In the genomic region with DNA sequence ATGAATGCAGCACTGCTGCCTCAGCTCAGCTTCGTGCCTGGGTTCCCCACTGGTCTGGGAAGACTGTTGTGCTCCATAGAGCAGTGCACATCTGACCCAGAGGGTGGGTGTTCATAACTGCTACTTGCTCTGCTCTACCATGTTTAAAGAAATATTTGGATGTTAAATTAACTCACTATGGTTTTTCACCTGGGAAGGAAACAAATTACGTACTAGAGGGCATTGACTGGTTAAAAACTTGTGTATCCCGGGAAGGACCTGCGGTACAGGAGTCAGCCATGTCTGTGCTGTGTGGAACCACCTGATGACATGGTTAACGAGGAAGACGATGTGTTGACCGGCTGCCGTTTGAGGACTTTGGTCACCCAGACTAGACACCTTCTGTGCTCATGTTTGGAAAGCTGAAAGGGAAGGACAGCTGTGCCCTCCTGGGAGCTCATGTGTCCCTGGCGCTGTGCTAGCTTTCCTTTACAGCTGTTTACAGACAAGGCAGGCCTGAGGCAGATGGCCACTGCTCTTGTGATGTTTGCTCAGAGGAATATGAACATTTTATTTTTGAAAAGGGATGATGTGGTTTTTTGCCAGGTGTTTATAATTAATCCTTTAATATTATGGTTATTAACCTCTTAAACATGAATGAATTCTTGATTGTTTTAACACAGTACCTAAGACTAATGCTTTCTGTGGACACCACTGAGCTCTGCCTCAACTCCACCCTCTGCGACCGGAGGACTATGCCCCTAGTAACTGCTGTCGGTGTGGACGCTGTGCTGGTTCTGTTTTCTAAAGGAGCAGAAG, we compare ENCODE assay signal across 1 cellular context.
TF ChIP-seq lines count a peak whose summit lies in the region.

No MANE protein-coding gene starts in this region.

TF ChIP-seq in HepG2, 621 proteins besides CTCF, POLR2A, EP300 and RAD21 (continued from another document and continues in another):
- TF ChIP-seq TAF15 (IDR thresholded peaks at IDR 0.05; ENCODE audit: low read depth, low read length, poor library complexity, severe bottlenecking): no peak
- TF ChIP-seq ZBTB2 (CRISPR knock-in tag; IDR thresholded peaks at IDR 0.05; ENCODE audit: low read depth): no peak
- TF ChIP-seq, protein P1, sequence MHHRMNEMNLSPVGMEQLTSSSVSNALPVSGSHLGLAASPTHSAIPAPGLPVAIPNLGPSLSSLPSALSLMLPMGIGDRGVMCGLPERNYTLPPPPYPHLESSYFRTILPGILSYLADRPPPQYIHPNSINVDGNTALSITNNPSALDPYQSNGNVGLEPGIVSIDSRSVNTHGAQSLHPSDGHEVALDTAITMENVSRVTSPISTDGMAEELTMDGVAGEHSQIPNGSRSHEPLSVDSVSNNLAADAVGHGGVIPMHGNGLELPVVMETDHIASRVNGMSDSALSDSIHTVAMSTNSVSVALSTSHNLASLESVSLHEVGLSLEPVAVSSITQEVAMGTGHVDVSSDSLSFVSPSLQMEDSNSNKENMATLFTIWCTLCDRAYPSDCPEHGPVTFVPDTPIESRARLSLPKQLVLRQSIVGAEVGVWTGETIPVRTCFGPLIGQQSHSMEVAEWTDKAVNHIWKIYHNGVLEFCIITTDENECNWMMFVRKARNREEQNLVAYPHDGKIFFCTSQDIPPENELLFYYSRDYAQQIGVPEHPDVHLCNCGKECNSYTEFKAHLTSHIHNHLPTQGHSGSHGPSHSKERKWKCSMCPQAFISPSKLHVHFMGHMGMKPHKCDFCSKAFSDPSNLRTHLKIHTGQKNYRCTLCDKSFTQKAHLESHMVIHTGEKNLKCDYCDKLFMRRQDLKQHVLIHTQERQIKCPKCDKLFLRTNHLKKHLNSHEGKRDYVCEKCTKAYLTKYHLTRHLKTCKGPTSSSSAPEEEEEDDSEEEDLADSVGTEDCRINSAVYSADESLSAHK (CRISPR knock-in tag; IDR thresholded peaks at IDR 0.05; ENCODE audit: borderline replicate concordance): no peak
- no peak for TF ChIP-seq PTBP1 (IDR thresholded peaks at IDR 0.05; ENCODE audit: low read depth, low read length, poor library complexity, severe bottlenecking)
- no peak for TF ChIP-seq ZFP36 (IDR thresholded peaks at IDR 0.05; ENCODE audit: borderline replicate concordance, low read depth, low read length, partially characterized antibody)
- no peak for TF ChIP-seq ZSCAN22 (CRISPR knock-in tag; IDR thresholded peaks at IDR 0.05)
- TF ChIP-seq KDM2A (CRISPR knock-in tag; IDR thresholded peaks at IDR 0.05; ENCODE audit: borderline replicate concordance, low read depth): peak; percentile 63
- TF ChIP-seq GLI4 (CRISPR knock-in tag; IDR thresholded peaks at IDR 0.05; ENCODE audit: borderline replicate concordance): 0 out of 2 replicates have a peak, but pooled peaks have one; percentile 18
- TF ChIP-seq NR2F2 (IDR thresholded peaks at IDR 0.05; ENCODE audit: borderline replicate concordance, low read depth): no peak; the same call in 1 of the 2 replicates
- no peak for TF ChIP-seq PRPF4 (IDR thresholded peaks at IDR 0.05; ENCODE audit: low read depth, low read length, poor library complexity, severe bottlenecking)
- TF ChIP-seq SRSF4 (IDR thresholded peaks at IDR 0.05; ENCODE audit: low read depth, low read length, poor library complexity, severe bottlenecking): no peak
- no peak for TF ChIP-seq NR2C2 (CRISPR knock-in tag; IDR thresholded peaks at IDR 0.05; ENCODE audit: borderline replicate concordance)
- no peak for TF ChIP-seq HES4 (CRISPR knock-in tag; IDR thresholded peaks at IDR 0.05; ENCODE audit: borderline replicate concordance)
- TF ChIP-seq ZNF441 (CRISPR knock-in tag; IDR thresholded peaks at IDR 0.05; ENCODE audit: borderline replicate concordance): no peak
- no peak for TF ChIP-seq NFIB (CRISPR knock-in tag; IDR thresholded peaks at IDR 0.05; ENCODE audit: borderline replicate concordance)
- 0 out of 2 replicates have a peak, but pooled peaks have one; percentile 10 for TF ChIP-seq SIX4 (CRISPR knock-in tag; IDR thresholded peaks at IDR 0.05)
- 0 out of 2 replicates have a peak, but pooled peaks have one; percentile 34 for TF ChIP-seq PITX1 (CRISPR knock-in tag; IDR thresholded peaks at IDR 0.05)
- TF ChIP-seq KLF6 (CRISPR knock-in tag; IDR thresholded peaks at IDR 0.05): no peak
- peak; percentile 90 for TF ChIP-seq SAP130 (CRISPR knock-in tag; IDR thresholded peaks at IDR 0.05; ENCODE audit: low read depth)
- no peak for TF ChIP-seq ATF3 (CRISPR knock-in tag; IDR thresholded peaks at IDR 0.05)
- no peak for TF ChIP-seq IRX3 (CRISPR knock-in tag; IDR thresholded peaks at IDR 0.05; ENCODE audit: borderline replicate concordance, low read depth)
- TF ChIP-seq XRCC5 (optimal IDR thresholded peaks at IDR 0.05; ENCODE audit: low read length): no peak
- no peak for TF ChIP-seq REL (CRISPR knock-in tag; conservative IDR thresholded peaks at IDR 0.05)
- peak; percentile 60; the same call in 1 of the 2 replicates for TF ChIP-seq DPF2 (CRISPR knock-in tag; IDR thresholded peaks at IDR 0.05; ENCODE audit: borderline replicate concordance, low read depth)
- no peak for TF ChIP-seq MYNN (CRISPR knock-in tag; IDR thresholded peaks at IDR 0.05; ENCODE audit: low read depth)
- no peak for TF ChIP-seq LCORL (IDR thresholded peaks at IDR 0.05)
- peak; percentile 33; the same call in 1 of the 2 replicates for TF ChIP-seq LCORL (CRISPR knock-in tag; IDR thresholded peaks at IDR 0.05)
- peak; percentile 76 for TF ChIP-seq BCL6 (CRISPR knock-in tag; IDR thresholded peaks at IDR 0.05)
- peak; percentile 45; the same call in 1 of the 2 replicates for TF ChIP-seq MYC (CRISPR knock-in tag; IDR thresholded peaks at IDR 0.05; ENCODE audit: borderline replicate concordance)
- no peak for TF ChIP-seq KDM5A (IDR thresholded peaks at IDR 0.05; ENCODE audit: borderline replicate concordance, low read length)
- TF ChIP-seq, protein P2, sequence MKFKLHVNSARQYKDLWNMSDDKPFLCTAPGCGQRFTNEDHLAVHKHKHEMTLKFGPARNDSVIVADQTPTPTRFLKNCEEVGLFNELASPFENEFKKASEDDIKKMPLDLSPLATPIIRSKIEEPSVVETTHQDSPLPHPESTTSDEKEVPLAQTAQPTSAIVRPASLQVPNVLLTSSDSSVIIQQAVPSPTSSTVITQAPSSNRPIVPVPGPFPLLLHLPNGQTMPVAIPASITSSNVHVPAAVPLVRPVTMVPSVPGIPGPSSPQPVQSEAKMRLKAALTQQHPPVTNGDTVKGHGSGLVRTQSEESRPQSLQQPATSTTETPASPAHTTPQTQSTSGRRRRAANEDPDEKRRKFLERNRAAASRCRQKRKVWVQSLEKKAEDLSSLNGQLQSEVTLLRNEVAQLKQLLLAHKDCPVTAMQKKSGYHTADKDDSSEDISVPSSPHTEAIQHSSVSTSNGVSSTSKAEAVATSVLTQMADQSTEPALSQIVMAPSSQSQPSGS (CRISPR knock-in tag; IDR thresholded peaks at IDR 0.05): no peak; the same call in none of the 2 replicates
- TF ChIP-seq, protein P3, sequence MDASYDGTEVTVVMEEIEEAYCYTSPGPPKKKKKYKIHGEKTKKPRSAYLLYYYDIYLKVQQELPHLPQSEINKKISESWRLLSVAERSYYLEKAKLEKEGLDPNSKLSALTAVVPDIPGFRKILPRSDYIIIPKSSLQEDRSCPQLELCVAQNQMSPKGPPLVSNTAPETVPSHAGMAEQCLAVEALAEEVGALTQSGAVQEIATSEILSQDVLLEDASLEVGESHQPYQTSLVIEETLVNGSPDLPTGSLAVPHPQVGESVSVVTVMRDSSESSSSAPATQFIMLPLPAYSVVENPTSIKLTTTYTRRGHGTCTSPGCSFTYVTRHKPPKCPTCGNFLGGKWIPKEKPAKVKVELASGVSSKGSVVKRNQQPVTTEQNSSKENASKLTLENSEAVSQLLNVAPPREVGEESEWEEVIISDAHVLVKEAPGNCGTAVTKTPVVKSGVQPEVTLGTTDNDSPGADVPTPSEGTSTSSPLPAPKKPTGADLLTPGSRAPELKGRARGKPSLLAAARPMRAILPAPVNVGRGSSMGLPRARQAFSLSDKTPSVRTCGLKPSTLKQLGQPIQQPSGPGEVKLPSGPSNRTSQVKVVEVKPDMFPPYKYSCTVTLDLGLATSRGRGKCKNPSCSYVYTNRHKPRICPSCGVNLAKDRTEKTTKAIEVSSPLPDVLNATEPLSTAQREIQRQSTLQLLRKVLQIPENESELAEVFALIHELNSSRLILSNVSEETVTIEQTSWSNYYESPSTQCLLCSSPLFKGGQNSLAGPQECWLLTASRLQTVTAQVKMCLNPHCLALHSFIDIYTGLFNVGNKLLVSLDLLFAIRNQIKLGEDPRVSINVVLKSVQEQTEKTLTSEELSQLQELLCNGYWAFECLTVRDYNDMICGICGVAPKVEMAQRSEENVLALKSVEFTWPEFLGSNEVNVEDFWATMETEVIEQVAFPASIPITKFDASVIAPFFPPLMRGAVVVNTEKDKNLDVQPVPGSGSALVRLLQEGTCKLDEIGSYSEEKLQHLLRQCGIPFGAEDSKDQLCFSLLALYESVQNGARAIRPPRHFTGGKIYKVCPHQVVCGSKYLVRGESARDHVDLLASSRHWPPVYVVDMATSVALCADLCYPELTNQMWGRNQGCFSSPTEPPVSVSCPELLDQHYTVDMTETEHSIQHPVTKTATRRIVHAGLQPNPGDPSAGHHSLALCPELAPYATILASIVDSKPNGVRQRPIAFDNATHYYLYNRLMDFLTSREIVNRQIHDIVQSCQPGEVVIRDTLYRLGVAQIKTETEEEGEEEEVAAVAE (CRISPR knock-in tag; IDR thresholded peaks at IDR 0.05; ENCODE audit: borderline replicate concordance): no peak
- no peak for TF ChIP-seq PHF21A (CRISPR knock-in tag; IDR thresholded peaks at IDR 0.05)
- TF ChIP-seq, protein P4, sequence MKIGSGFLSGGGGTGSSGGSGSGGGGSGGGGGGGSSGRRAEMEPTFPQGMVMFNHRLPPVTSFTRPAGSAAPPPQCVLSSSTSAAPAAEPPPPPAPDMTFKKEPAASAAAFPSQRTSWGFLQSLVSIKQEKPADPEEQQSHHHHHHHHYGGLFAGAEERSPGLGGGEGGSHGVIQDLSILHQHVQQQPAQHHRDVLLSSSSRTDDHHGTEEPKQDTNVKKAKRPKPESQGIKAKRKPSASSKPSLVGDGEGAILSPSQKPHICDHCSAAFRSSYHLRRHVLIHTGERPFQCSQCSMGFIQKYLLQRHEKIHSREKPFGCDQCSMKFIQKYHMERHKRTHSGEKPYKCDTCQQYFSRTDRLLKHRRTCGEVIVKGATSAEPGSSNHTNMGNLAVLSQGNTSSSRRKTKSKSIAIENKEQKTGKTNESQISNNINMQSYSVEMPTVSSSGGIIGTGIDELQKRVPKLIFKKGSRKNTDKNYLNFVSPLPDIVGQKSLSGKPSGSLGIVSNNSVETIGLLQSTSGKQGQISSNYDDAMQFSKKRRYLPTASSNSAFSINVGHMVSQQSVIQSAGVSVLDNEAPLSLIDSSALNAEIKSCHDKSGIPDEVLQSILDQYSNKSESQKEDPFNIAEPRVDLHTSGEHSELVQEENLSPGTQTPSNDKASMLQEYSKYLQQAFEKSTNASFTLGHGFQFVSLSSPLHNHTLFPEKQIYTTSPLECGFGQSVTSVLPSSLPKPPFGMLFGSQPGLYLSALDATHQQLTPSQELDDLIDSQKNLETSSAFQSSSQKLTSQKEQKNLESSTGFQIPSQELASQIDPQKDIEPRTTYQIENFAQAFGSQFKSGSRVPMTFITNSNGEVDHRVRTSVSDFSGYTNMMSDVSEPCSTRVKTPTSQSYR (CRISPR knock-in tag; IDR thresholded peaks at IDR 0.05; ENCODE audit: borderline replicate concordance): no peak
- no peak for TF ChIP-seq ZNF260 (CRISPR knock-in tag; IDR thresholded peaks at IDR 0.05; ENCODE audit: borderline replicate concordance, low read depth)
- TF ChIP-seq ZKSCAN5 (CRISPR knock-in tag; IDR thresholded peaks at IDR 0.05): no peak
- peak; percentile 84 for TF ChIP-seq GATAD2A (CRISPR knock-in tag; IDR thresholded peaks at IDR 0.05)
- no peak for TF ChIP-seq NFE2L2 (IDR thresholded peaks at IDR 0.05; ENCODE audit: low read length)
- TF ChIP-seq U2AF1 (optimal IDR thresholded peaks at IDR 0.05; ENCODE audit: low read depth, low read length): no peak
- 0 out of 2 replicates have a peak, but pooled peaks have one; percentile 1 for TF ChIP-seq ZNF230 (CRISPR knock-in tag; IDR thresholded peaks at IDR 0.05)
- TF ChIP-seq PCBP1 (IDR thresholded peaks at IDR 0.05; ENCODE audit: borderline replicate concordance, low read depth, low read length): no peak
- TF ChIP-seq HDAC1 (CRISPR knock-in tag; IDR thresholded peaks at IDR 0.05): peak; percentile 55; the same call in 1 of the 2 replicates
- TF ChIP-seq THAP8 (CRISPR knock-in tag; IDR thresholded peaks at IDR 0.05; ENCODE audit: borderline replicate concordance): no peak
- 0 out of 2 replicates have a peak, but pooled peaks have one; percentile 24 for TF ChIP-seq NCOA2 (CRISPR knock-in tag; IDR thresholded peaks at IDR 0.05)
- TF ChIP-seq ETV6 (CRISPR knock-in tag; conservative IDR thresholded peaks at IDR 0.05): no peak
- TF ChIP-seq FOXA1 (IDR thresholded peaks at IDR 0.05): no peak
- TF ChIP-seq FOXA1 (CRISPR knock-in tag; IDR thresholded peaks at IDR 0.05): peak; percentile 81
- TF ChIP-seq, protein P5, sequence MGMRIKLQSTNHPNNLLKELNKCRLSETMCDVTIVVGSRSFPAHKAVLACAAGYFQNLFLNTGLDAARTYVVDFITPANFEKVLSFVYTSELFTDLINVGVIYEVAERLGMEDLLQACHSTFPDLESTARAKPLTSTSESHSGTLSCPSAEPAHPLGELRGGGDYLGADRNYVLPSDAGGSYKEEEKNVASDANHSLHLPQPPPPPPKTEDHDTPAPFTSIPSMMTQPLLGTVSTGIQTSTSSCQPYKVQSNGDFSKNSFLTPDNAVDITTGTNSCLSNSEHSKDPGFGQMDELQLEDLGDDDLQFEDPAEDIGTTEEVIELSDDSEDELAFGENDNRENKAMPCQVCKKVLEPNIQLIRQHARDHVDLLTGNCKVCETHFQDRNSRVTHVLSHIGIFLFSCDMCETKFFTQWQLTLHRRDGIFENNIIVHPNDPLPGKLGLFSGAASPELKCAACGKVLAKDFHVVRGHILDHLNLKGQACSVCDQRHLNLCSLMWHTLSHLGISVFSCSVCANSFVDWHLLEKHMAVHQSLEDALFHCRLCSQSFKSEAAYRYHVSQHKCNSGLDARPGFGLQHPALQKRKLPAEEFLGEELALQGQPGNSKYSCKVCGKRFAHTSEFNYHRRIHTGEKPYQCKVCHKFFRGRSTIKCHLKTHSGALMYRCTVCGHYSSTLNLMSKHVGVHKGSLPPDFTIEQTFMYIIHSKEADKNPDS (CRISPR knock-in tag; IDR thresholded peaks at IDR 0.05): no peak
- TF ChIP-seq ZNF558 (CRISPR knock-in tag; IDR thresholded peaks at IDR 0.05; ENCODE audit: borderline replicate concordance): no peak
